26 cellular contexts compared by ENCODE assay signal in genomic region chr18:47528343-47528742, GRCh38.
"Had no signal": no experiment of that assay in that cellular context is flagged by ENCODE, and none has a peak within 500 bp of the region (broad histone marks: within the 10 kb centered on the region; RNA-seq: fewer than 3 reads in every experiment).

No MANE protein-coding gene starts in this region.

- H3K27ac ChIP-seq: KMS-11, Peyer's patch, RWPE1 had no signal

- H3K4me2 ChIP-seq: KMS-11 had no signal

- H3K9me3 ChIP-seq: MG63, Peyer's patch had no signal

- H3K9ac ChIP-seq: KMS-11 had no signal

- H3K36me3 ChIP-seq: MG63, Peyer's patch had no signal

- H3K4me3 ChIP-seq: MG63, Peyer's patch had no signal

- H3K27me3 ChIP-seq: Peyer's patch had no signal

- ATAC-seq: activated CD8-positive, alpha-beta memory T cell treated with anti-CD3 and anti-CD28 coated beads, Interleukin-2, amount 10 ng/mL, durations not matched to agents 7 days and 5 days; activated naive CD4-positive, alpha-beta T cell treated with anti-CD3 and anti-CD28 coated beads, Interleukin-2, amount 50 U/mL, for 72 hours; activated naive CD8-positive, alpha-beta T cell treated with anti-CD3 and anti-CD28 coated beads, Interleukin-2, amount 50 U/mL, for 24 hours; T-helper 17 cell had no signal

- DNase-seq: activated B cell treated with CpG ODN at 0.5 μM for 24 hours; activated CD4-positive, alpha-beta T cell treated with anti-CD3 and anti-CD28 coated beads for 1 hour; activated CD4-positive, alpha-beta T cell treated with anti-CD3 and anti-CD28 coated beads, Interleukin-2, amount 10 ng/mL, durations not matched to agents 24 days and 14 days; activated CD4-positive, alpha-beta T cell treated with anti-CD3 and anti-CD28 coated beads, Interleukin-2, amount 50 U/mL, for 48 hours; activated CD8-positive, alpha-beta memory T cell treated with anti-CD3 and anti-CD28 coated beads, Interleukin-2, amount 10 ng/mL, durations not matched to agents 7 days and 5 days; activated effector memory CD4-positive, alpha-beta T cell treated with Interleukin-2 at 50 U/mL for 16 hours; activated naive CD4-positive, alpha-beta T cell; activated naive CD8-positive, alpha-beta T cell treated with anti-CD3 and anti-CD28 coated beads, Interleukin-2, amount 50 U/mL, for 24 hours; activated T-cell treated with anti-CD3 and anti-CD28 coated beads, Interleukin-2, amount 50 U/mL, for 24 hours; amniotic stem cell; cortex of kidney; MG63; NCI-H1092 treated with DMSO at 0.1 percent for 48 hours; NCI-H1417 treated with DMSO at 0.1 percent for 48 hours; NCI-H1694; NCI-H2029 treated with DMSO at 0.1 percent for 48 hours; NCI-H345; NCI-H510A; NCI-H526 treated with DMSO at 0.1 percent for 48 hours; Peyer's patch; Right ventricle myocardium superior; T-helper 17 cell; T-helper 9 cell had no signal

- H3K4me1 ChIP-seq: Peyer's patch had no signal
